Comparison of ENCODE assay signal across 1 cellular context in the genomic region with DNA sequence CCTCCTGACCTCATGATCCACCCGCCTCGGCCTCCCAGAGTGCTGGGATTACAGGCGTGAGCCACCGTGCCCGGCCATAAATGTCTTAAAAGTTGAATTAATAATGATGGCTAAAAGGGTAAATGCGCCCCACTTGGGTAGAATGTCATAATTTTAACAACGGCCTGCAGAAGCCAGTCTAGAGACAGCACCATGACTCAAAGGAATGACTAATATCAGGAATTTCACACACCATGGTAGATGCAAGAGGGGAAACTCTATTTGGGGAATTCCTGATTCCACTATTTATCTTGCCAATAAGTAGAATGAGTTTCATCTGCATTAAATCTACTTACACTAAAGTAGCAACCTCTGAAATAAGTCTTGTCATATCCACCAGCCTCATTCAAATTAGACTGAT.
TF ChIP-seq lines count a peak whose summit lies in the region.

No MANE protein-coding gene starts in this region.

TF ChIP-seq in HCT116, 20 proteins besides CTCF, POLR2A, EP300 and RAD21 (continued from another document):
- TF ChIP-seq, protein P1, sequence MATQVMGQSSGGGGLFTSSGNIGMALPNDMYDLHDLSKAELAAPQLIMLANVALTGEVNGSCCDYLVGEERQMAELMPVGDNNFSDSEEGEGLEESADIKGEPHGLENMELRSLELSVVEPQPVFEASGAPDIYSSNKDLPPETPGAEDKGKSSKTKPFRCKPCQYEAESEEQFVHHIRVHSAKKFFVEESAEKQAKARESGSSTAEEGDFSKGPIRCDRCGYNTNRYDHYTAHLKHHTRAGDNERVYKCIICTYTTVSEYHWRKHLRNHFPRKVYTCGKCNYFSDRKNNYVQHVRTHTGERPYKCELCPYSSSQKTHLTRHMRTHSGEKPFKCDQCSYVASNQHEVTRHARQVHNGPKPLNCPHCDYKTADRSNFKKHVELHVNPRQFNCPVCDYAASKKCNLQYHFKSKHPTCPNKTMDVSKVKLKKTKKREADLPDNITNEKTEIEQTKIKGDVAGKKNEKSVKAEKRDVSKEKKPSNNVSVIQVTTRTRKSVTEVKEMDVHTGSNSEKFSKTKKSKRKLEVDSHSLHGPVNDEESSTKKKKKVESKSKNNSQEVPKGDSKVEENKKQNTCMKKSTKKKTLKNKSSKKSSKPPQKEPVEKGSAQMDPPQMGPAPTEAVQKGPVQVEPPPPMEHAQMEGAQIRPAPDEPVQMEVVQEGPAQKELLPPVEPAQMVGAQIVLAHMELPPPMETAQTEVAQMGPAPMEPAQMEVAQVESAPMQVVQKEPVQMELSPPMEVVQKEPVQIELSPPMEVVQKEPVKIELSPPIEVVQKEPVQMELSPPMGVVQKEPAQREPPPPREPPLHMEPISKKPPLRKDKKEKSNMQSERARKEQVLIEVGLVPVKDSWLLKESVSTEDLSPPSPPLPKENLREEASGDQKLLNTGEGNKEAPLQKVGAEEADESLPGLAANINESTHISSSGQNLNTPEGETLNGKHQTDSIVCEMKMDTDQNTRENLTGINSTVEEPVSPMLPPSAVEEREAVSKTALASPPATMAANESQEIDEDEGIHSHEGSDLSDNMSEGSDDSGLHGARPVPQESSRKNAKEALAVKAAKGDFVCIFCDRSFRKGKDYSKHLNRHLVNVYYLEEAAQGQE (IDR thresholded peaks at IDR 0.05; ENCODE audit: low read depth), result no peak
- TF ChIP-seq EGR1 (IDR thresholded peaks at IDR 0.05; ENCODE audit: low read depth), result no peak
- TF ChIP-seq EZH2 (IDR thresholded peaks at IDR 0.05), result no peak
- no peak for TF ChIP-seq POLR2AphosphoS5 (IDR thresholded peaks at IDR 0.05; ENCODE audit: low read depth, low read length)
- TF ChIP-seq FOSL1 (IDR thresholded peaks at IDR 0.05; ENCODE audit: low read depth), result peak; percentile 73
- no peak for TF ChIP-seq SRF (IDR thresholded peaks at IDR 0.05; ENCODE audit: low read depth)
- TF ChIP-seq SP1 (IDR thresholded peaks at IDR 0.05; ENCODE audit: low read depth), result 0 out of 2 replicates have a peak, but pooled peaks have one; percentile 15
- no peak for TF ChIP-seq TCF7L2 (IDR thresholded peaks at IDR 0.05; ENCODE audit: borderline replicate concordance, extremely low read depth, insufficient read depth, insufficient read length)
- TF ChIP-seq, protein P2, sequence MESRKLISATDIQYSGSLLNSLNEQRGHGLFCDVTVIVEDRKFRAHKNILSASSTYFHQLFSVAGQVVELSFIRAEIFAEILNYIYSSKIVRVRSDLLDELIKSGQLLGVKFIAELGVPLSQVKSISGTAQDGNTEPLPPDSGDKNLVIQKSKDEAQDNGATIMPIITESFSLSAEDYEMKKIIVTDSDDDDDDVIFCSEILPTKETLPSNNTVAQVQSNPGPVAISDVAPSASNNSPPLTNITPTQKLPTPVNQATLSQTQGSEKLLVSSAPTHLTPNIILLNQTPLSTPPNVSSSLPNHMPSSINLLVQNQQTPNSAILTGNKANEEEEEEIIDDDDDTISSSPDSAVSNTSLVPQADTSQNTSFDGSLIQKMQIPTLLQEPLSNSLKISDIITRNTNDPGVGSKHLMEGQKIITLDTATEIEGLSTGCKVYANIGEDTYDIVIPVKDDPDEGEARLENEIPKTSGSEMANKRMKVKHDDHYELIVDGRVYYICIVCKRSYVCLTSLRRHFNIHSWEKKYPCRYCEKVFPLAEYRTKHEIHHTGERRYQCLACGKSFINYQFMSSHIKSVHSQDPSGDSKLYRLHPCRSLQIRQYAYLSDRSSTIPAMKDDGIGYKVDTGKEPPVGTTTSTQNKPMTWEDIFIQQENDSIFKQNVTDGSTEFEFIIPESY (IDR thresholded peaks at IDR 0.05; ENCODE audit: extremely low read depth, insufficient replicate concordance, low read length), result no peak
- TF ChIP-seq, protein P3, sequence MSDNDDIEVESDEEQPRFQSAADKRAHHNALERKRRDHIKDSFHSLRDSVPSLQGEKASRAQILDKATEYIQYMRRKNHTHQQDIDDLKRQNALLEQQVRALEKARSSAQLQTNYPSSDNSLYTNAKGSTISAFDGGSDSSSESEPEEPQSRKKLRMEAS (IDR thresholded peaks at IDR 0.05), result no peak
- TF ChIP-seq EZH2phosphoT487 (IDR thresholded peaks at IDR 0.05; ENCODE audit: borderline replicate concordance), result no peak
- peak; percentile 61 for TF ChIP-seq JUND (IDR thresholded peaks at IDR 0.05)
- no peak for TF ChIP-seq SIN3A (IDR thresholded peaks at IDR 0.05; ENCODE audit: low read depth)
